ENCODE assay signal across 20 cellular contexts in genomic region chr20:35595901-35596300, GRCh38.
"Had no signal": no experiment of that assay in that cellular context is flagged by ENCODE, and none has a peak within 500 bp of the region (broad histone marks: within the 10 kb centered on the region; RNA-seq: fewer than 3 reads in every experiment).

No MANE protein-coding gene starts in this region.

- H3K27ac ChIP-seq: breast epithelium, Peyer's patch, SK-N-MC had no signal

- H3K36me3 ChIP-seq: breast epithelium, Peyer's patch had no signal

- H3K27me3 ChIP-seq: breast epithelium, Peyer's patch had no signal

- H3K9me3 ChIP-seq: breast epithelium, Peyer's patch had no signal

- H3K4me1 ChIP-seq: breast epithelium had no signal

- DNase-seq: activated B cell treated with CpG ODN at 0.5 μM for 24 hours; activated CD4-positive, alpha-beta T cell treated with anti-CD3 and anti-CD28 coated beads for 1 hour; activated CD4-positive, alpha-beta T cell treated with anti-CD3 and anti-CD28 coated beads, Interleukin-2, amount 10 ng/mL, durations not matched to agents 24 days and 14 days; activated CD4-positive, alpha-beta T cell treated with anti-CD3 and anti-CD28 coated beads, Interleukin-2, amount 50 U/mL, for 48 hours; activated CD8-positive, alpha-beta memory T cell treated with anti-CD3 and anti-CD28 coated beads, Interleukin-2, amount 10 ng/mL, durations not matched to agents 7 days and 5 days; activated effector memory CD4-positive, alpha-beta T cell treated with Interleukin-2 at 50 U/mL for 16 hours; activated naive CD4-positive, alpha-beta T cell; activated T-cell treated with anti-CD3 and anti-CD28 coated beads, Interleukin-2, amount 50 U/mL, for 24 hours; caudate nucleus; MM.1S; NCI-H1694 treated with DMSO at 0.1 percent for 48 hours; NCI-H510A treated with DMSO at 0.1 percent for 48 hours; NCI-H748 treated with DMSO at 0.1 percent for 48 hours; Peyer's patch; SIG-M5; T-cell; T-helper 2 cell; T1000 had no signal

- ATAC-seq: activated CD8-positive, alpha-beta memory T cell treated with anti-CD3 and anti-CD28 coated beads, Interleukin-2, amount 10 ng/mL, durations not matched to agents 7 days and 5 days; T-cell had no signal

- H3K4me3 ChIP-seq: breast epithelium, Peyer's patch, SK-N-MC had no signal
